22 cellular contexts compared by ENCODE assay signal in genomic region chr12:93657076-93657475, GRCh38.
"Had no signal": no experiment of that assay in that cellular context is flagged by ENCODE, and none has a peak within 500 bp of the region (broad histone marks: within the 10 kb centered on the region; RNA-seq: fewer than 3 reads in every experiment).

No MANE protein-coding gene starts in this region.

- DNase-seq: activated CD4-positive, alpha-beta T cell treated with anti-CD3 and anti-CD28 coated beads, Interleukin-2, amount 10 ng/mL, durations not matched to agents 24 days and 14 days; activated CD8-positive, alpha-beta T cell treated with anti-CD3 and anti-CD28 coated beads for 36 hours; activated naive CD4-positive, alpha-beta T cell; activated naive CD8-positive, alpha-beta T cell treated with anti-CD3 and anti-CD28 coated beads for 36 hours; activated T-cell treated with anti-CD3 and anti-CD28 coated beads, Interleukin-2, amount 50 U/mL, for 1 hour; body of pancreas; central memory CD4-positive, alpha-beta T cell; erythroblast; foreskin melanocyte; glutamatergic neuron; hippocampal formation; midbrain; sigmoid colon; spleen; stimulated activated CD4-positive, alpha-beta T cell treated with anti-CD3 and anti-CD28 coated beads, Interleukin-4, amount 100 ng/mL, for 4 hours; T-helper 1 cell; T-helper 9 cell; upper lobe of left lung had no signal

- FAIRE-seq: keratinocyte had no signal

- ATAC-seq: activated CD8-positive, alpha-beta T cell treated with anti-CD3 and anti-CD28 coated beads for 36 hours; activated T-helper 17 cell treated with anti-CD3 and anti-CD28 coated beads, Interleukin-2, amount 50 U/mL, for 72 hours; body of pancreas; left lobe of liver; stimulated activated memory B cell treated with anti-CD40 and anti-IgM and Interleukin-4, amounts not matched to agents 10 μg/mL and 1 μg/mL and 100 μg/mL, for 72 hours had no signal
